In the genomic region with DNA sequence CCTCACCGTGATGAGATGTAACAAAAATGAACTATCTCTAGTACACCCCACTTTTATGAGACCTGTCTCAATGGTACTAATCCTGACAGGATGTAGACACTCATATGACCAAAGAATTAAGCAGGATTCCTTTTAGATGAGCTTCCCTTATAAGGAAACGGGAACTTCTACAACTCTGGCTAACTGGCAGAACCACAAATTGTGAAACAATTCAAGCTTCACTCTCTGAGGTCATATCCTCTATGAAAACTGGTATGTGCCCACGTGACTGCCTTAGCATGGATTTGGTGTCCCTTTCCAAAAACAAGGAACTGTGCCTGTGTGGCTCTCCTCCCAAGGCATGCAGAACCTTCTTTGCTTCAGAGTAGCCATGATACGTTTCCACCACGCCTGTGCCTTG, we compare ENCODE assay signal across 1 cellular context.
TF ChIP-seq lines count a peak whose summit lies in the region.

No MANE protein-coding gene starts in this region.

TF ChIP-seq in GM23338, 12 proteins besides CTCF, POLR2A, EP300 and RAD21 (continued from another document):
- TF ChIP-seq, protein P1, sequence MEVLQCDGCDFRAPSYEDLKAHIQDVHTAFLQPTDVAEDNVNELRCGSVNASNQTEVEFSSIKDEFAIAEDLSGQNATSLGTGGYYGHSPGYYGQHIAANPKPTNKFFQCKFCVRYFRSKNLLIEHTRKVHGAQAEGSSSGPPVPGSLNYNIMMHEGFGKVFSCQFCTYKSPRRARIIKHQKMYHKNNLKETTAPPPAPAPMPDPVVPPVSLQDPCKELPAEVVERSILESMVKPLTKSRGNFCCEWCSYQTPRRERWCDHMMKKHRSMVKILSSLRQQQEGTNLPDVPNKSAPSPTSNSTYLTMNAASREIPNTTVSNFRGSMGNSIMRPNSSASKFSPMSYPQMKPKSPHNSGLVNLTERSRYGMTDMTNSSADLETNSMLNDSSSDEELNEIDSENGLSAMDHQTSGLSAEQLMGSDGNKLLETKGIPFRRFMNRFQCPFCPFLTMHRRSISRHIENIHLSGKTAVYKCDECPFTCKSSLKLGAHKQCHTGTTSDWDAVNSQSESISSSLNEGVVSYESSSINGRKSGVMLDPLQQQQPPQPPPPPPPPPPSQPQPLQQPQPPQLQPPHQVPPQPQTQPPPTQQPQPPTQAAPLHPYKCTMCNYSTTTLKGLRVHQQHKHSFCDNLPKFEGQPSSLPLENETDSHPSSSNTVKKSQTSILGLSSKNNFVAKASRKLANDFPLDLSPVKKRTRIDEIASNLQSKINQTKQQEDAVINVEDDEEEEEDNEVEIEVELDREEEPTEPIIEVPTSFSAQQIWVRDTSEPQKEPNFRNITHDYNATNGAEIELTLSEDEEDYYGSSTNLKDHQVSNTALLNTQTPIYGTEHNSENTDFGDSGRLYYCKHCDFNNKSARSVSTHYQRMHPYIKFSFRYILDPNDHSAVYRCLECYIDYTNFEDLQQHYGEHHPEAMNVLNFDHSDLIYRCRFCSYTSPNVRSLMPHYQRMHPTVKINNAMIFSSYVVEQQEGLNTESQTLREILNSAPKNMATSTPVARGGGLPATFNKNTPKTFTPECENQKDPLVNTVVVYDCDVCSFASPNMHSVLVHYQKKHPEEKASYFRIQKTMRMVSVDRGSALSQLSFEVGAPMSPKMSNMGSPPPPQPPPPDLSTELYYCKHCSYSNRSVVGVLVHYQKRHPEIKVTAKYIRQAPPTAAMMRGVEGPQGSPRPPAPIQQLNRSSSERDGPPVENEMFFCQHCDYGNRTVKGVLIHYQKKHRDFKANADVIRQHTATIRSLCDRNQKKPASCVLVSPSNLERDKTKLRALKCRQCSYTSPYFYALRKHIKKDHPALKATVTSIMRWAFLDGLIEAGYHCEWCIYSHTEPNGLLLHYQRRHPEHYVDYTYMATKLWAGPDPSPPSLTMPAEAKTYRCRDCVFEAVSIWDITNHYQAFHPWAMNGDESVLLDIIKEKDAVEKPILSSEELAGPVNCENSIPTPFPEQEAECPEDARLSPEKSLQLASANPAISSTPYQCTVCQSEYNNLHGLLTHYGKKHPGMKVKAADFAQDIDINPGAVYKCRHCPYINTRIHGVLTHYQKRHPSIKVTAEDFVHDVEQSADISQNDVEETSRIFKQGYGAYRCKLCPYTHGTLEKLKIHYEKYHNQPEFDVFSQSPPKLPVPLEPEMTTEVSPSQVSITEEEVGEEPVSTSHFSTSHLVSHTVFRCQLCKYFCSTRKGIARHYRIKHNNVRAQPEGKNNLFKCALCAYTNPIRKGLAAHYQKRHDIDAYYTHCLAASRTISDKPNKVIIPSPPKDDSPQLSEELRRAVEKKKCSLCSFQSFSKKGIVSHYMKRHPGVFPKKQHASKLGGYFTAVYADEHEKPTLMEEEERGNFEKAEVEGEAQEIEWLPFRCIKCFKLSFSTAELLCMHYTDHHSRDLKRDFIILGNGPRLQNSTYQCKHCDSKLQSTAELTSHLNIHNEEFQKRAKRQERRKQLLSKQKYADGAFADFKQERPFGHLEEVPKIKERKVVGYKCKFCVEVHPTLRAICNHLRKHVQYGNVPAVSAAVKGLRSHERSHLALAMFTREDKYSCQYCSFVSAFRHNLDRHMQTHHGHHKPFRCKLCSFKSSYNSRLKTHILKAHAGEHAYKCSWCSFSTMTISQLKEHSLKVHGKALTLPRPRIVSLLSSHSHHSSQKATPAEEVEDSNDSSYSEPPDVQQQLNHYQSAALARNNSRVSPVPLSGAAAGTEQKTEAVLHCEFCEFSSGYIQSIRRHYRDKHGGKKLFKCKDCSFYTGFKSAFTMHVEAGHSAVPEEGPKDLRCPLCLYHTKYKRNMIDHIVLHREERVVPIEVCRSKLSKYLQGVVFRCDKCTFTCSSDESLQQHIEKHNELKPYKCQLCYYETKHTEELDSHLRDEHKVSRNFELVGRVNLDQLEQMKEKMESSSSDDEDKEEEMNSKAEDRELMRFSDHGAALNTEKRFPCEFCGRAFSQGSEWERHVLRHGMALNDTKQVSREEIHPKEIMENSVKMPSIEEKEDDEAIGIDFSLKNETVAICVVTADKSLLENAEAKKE (CRISPR knock-in tag; IDR thresholded peaks at IDR 0.05): no peak
- TF ChIP-seq, protein P2, sequence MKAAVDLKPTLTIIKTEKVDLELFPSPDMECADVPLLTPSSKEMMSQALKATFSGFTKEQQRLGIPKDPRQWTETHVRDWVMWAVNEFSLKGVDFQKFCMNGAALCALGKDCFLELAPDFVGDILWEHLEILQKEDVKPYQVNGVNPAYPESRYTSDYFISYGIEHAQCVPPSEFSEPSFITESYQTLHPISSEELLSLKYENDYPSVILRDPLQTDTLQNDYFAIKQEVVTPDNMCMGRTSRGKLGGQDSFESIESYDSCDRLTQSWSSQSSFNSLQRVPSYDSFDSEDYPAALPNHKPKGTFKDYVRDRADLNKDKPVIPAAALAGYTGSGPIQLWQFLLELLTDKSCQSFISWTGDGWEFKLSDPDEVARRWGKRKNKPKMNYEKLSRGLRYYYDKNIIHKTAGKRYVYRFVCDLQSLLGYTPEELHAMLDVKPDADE (IDR thresholded peaks at IDR 0.05): no peak
- no peak for TF ChIP-seq ZNF114 (CRISPR knock-in tag; IDR thresholded peaks at IDR 0.05)
